9 cellular contexts compared by ENCODE assay signal in genomic region chr1:15231714-15232201, GRCh38. TPM values are rescaled to one million over a fixed set of nuclear protein-coding genes. Genes with fewer than 3 reads are reported as not detected.
DNase-seq lines count a peak whose midpoint lies in the region; ATAC-seq and TF ChIP-seq lines count a peak whose summit lies in the region.
"Had no signal": no experiment of that assay in that cellular context is flagged by ENCODE, and none has a peak within 500 bp of the region (broad histone marks: within the 10 kb centered on the region; RNA-seq: fewer than 3 reads in every experiment).

No MANE protein-coding gene starts in this region.

- no peaks in the 10 kb centered on the region for H3K27me3 ChIP-seq in gastroesophageal sphincter

- no peaks in the 10 kb centered on the region for H3K4me1 ChIP-seq in gastroesophageal sphincter

- POLR2A ChIA-PET in activated CD8-positive, alpha-beta T cell treated with anti-CD3 and anti-CD28 coated beads, Interleukin-2, amount 10 ng/mL, durations not matched to agents 7 days and 5 days (lab: Charles Lee) = interaction anchor here (0.7 to 0.8 kb wide), 3 partner anchors 16 to 917 kb away, joined by 3 to 4 read pairs (median 3); no protein-coding TSS in a partner anchor

- TF ChIP-seq POLR2A in gastroesophageal sphincter (IDR thresholded peaks at IDR 0.05) = no peak

- no peaks in the 10 kb centered on the region for H3K9me3 Mint-ChIP-seq in activated CD8-positive, alpha-beta T cell treated with anti-CD3 and anti-CD28 coated beads, Interleukin-2, amount 10 ng/mL, durations not matched to agents 7 days and 5 days (ENCODE audit: insufficient read depth)
- H3K9me3 Mint-ChIP-seq in stimulated activated naive CD8-positive, alpha-beta T cell treated with anti-CD3 and anti-CD28 coated beads, Interleukin-15, Interleukin-2, amounts not matched to agents 100 ng/mL and 50 ng/mL, for 24 hours = no peaks in the 10 kb centered on the region

- H3K36me3 Mint-ChIP-seq in activated CD8-positive, alpha-beta T cell treated with anti-CD3 and anti-CD28 coated beads, Interleukin-2, amount 10 ng/mL, durations not matched to agents 7 days and 5 days (ENCODE audit: low read depth) = no peaks in the 10 kb centered on the region
- no peaks in the 10 kb centered on the region for H3K36me3 Mint-ChIP-seq in stimulated activated naive CD8-positive, alpha-beta T cell treated with anti-CD3 and anti-CD28 coated beads, Interleukin-15, Interleukin-2, amounts not matched to agents 100 ng/mL and 50 ng/mL, for 24 hours (ENCODE audit: low read depth)

- no peak for TF ChIP-seq CTCF in gastroesophageal sphincter (IDR thresholded peaks at IDR 0.05)

- no peak overlapping the region for H3K4me3 Mint-ChIP-seq in activated CD8-positive, alpha-beta T cell treated with anti-CD3 and anti-CD28 coated beads, Interleukin-2, amount 10 ng/mL, durations not matched to agents 7 days and 5 days
- H3K4me3 Mint-ChIP-seq in stimulated activated naive CD8-positive, alpha-beta T cell treated with anti-CD3 and anti-CD28 coated beads, Interleukin-15, Interleukin-2, amounts not matched to agents 100 ng/mL and 50 ng/mL, for 24 hours = no peak overlapping the region

- no peak overlapping the region for H3K27ac ChIP-seq in gastroesophageal sphincter

- TF ChIP-seq EP300 in gastroesophageal sphincter (IDR thresholded peaks at IDR 0.05) = no peak

- ATAC-seq in HG03103 (IDR thresholded peaks at IDR 0.05; ENCODE audit: low read depth, unreplicated experiment) (peak; percentile 91), gastroesophageal sphincter (no peak)
- peak; percentile 79 for ATAC-seq in activated CD8-positive, alpha-beta T cell treated with anti-CD3 and anti-CD28 coated beads, Interleukin-2, amount 10 ng/mL, durations not matched to agents 7 days and 5 days

- intact Hi-C loops in posterior vena cava (cut with DNase I) = no loop called here

- peaks cover 17% of the 10 kb centered on the region for H3K4me1 Mint-ChIP-seq in activated CD8-positive, alpha-beta T cell treated with anti-CD3 and anti-CD28 coated beads, Interleukin-2, amount 10 ng/mL, durations not matched to agents 7 days and 5 days (ENCODE audit: low read depth)
- H3K4me1 Mint-ChIP-seq in stimulated activated naive CD8-positive, alpha-beta T cell treated with anti-CD3 and anti-CD28 coated beads, Interleukin-15, Interleukin-2, amounts not matched to agents 100 ng/mL and 50 ng/mL, for 24 hours (ENCODE audit: low read depth) = peaks cover 20% of the 10 kb centered on the region

- DNase-seq in stimulated activated CD4-positive, alpha-beta T cell treated with anti-CD3 and anti-CD28 coated beads, Interleukin-12 subunit alpha, Interleukin-12 subunit beta, amount 100 ng/mL, for 48 hours (ENCODE audit: low read depth in 2 of 3, low spot score in 1 of 3) = peak in 2 of 3 donors; percentile 16 to 23
- DNase-seq in stimulated activated CD4-positive, alpha-beta T cell treated with anti-CD3 and anti-CD28 coated beads, Interleukin-2, amount 100 ng/mL, for 48 hours = no peak
- no peak for DNase-seq in activated CD8-positive, alpha-beta T cell treated with anti-CD3 and anti-CD28 coated beads, Interleukin-2, amount 10 ng/mL, durations not matched to agents 7 days and 5 days
- DNase-seq in LoVo (ENCODE audit: low spot score) (no peak), posterior vena cava (ENCODE audit: low spot score) (no peak)
- DNase-seq: NCI-H446 had no signal

- 70 to 83% methylated on average over 5 of the region's 5 CpGs for WGBS in gastroesophageal sphincter (ENCODE audit: low coverage in 1 of 2), 2 donors

- peaks cover 23% of the 10 kb centered on the region for H3K27me3 Mint-ChIP-seq in activated CD8-positive, alpha-beta T cell treated with anti-CD3 and anti-CD28 coated beads, Interleukin-2, amount 10 ng/mL, durations not matched to agents 7 days and 5 days (ENCODE audit: low read depth)
- peaks cover 13% of the 10 kb centered on the region for H3K27me3 Mint-ChIP-seq in stimulated activated naive CD8-positive, alpha-beta T cell treated with anti-CD3 and anti-CD28 coated beads, Interleukin-15, Interleukin-2, amounts not matched to agents 100 ng/mL and 50 ng/mL, for 24 hours

- H3K9me3 ChIP-seq in gastroesophageal sphincter = no peaks in the 10 kb centered on the region

- no peak overlapping the region for H3K27ac Mint-ChIP-seq in activated CD8-positive, alpha-beta T cell treated with anti-CD3 and anti-CD28 coated beads, Interleukin-2, amount 10 ng/mL, durations not matched to agents 7 days and 5 days
- peak overlapping the region; percentile 15 for H3K27ac Mint-ChIP-seq in stimulated activated naive CD8-positive, alpha-beta T cell treated with anti-CD3 and anti-CD28 coated beads, Interleukin-15, Interleukin-2, amounts not matched to agents 100 ng/mL and 50 ng/mL, for 24 hours

- no peaks in the 10 kb centered on the region for H3K36me3 ChIP-seq in gastroesophageal sphincter

- CTCF ChIA-PET in activated CD8-positive, alpha-beta T cell treated with anti-CD3 and anti-CD28 coated beads, Interleukin-2, amount 10 ng/mL, durations not matched to agents 7 days and 5 days (lab: Charles Lee) = interaction anchor here (0.8 to 1.3 kb wide), 7 partner anchors 8 to 40 kb away, joined by 3 read pairs; no protein-coding TSS in a partner anchor

- no peak overlapping the region for H3K4me3 ChIP-seq in gastroesophageal sphincter

RNA-seq across cellular contexts. Expression of gene FHAD1, which starts 15.3 kb away (rescaled TPM):
- under 1 TPM; 0.21 to 0.55 TPM for total RNA-seq in activated CD8-positive, alpha-beta T cell treated with anti-CD3 and anti-CD28 coated beads, Interleukin-2, amount 10 ng/mL, durations not matched to agents 7 days and 5 days
- under 1 TPM in 1 of 2 donors, not detected in 1; 0.43 TPM for total RNA-seq in posterior vena cava
- 1 to 10 TPM in 1 of 4 donors, not detected in 3; 1.1 TPM for total RNA-seq in gastroesophageal sphincter

Comparison
In these comparisons a context has a peak if more than half of its experiments do, and no peak if none do; other contexts are left out.
1. DNase-seq: peak in stimulated activated CD4-positive, alpha-beta T cell treated with anti-CD3 and anti-CD28 coated beads, Interleukin-12 subunit alpha, Interleukin-12 subunit beta, amount 100 ng/mL, for 48 hours (2 of 3); none in stimulated activated CD4-positive, alpha-beta T cell treated with anti-CD3 and anti-CD28 coated beads, Interleukin-2, amount 100 ng/mL, for 48 hours (0 of 2), activated CD8-positive, alpha-beta T cell treated with anti-CD3 and anti-CD28 coated beads, Interleukin-2, amount 10 ng/mL, durations not matched to agents 7 days and 5 days (single experiment), LoVo (single experiment) and posterior vena cava (single experiment).